Comparison of ENCODE assay signal across 24 cellular contexts in genomic region chr17:76955191-76955590, GRCh38.
DNase-seq lines count a peak whose midpoint lies in the region; ATAC-seq, FAIRE-seq and TF ChIP-seq lines count a peak whose summit lies in the region.
"Had no signal": no experiment of that assay in that cellular context is flagged by ENCODE, and none has a peak within 500 bp of the region (broad histone marks: within the 10 kb centered on the region; RNA-seq: fewer than 3 reads in every experiment).

No MANE protein-coding gene starts in this region.

- peaks cover 2% of the 10 kb centered on the region for H3K27me3 Mint-ChIP-seq in activated CD4-positive, alpha-beta T cell treated with anti-CD3 and anti-CD28 coated beads, Interleukin-2, amount 10 ng/mL, durations not matched to agents 7 days and 5 days
- peaks cover 1% of the 10 kb centered on the region for H3K27me3 Mint-ChIP-seq in activated CD4-positive, alpha-beta T cell treated with anti-CD3 and anti-CD28 coated beads, Interleukin-2, amount 10 ng/mL, durations not matched to agents 24 days and 14 days
- peaks cover 33% of the 10 kb centered on the region for H3K27me3 Mint-ChIP-seq in MCF 10A (ENCODE audit: insufficient read depth, unreplicated experiment)
- H3K27me3 Mint-ChIP-seq: CD4-positive, alpha-beta memory T cell had no signal

- no peaks in the 10 kb centered on the region for H3K9me3 ChIP-seq in kidney (ENCODE audit: control insufficient read depth in 1 of 2, low read length in 2 of 2)

- no peak overlapping the region for H3K4me3 ChIP-seq in kidney (ENCODE audit: low read length in 2 of 2)
- H3K4me3 ChIP-seq: GM12878 had no signal

- no peak for DNase-seq in activated CD4-positive, alpha-beta T cell treated with anti-CD3 and anti-CD28 coated beads, Interleukin-2, amount 10 ng/mL, durations not matched to agents 7 days and 5 days
- no peak for DNase-seq in activated CD4-positive, alpha-beta T cell treated with anti-CD3 and anti-CD28 coated beads, Interleukin-2, amount 10 ng/mL, durations not matched to agents 24 days and 14 days
- DNase-seq in NCI-H226, result peak; percentile 52
- DNase-seq in kidney, result peak; percentile 46
- DNase-seq in MV-4-11 (lab: John Stamatoyannopoulos, UW), result no peak
- DNase-seq in dermis blood vessel endothelial cell, result no peak
- no peak for DNase-seq in MCF 10A (ENCODE audit: unreplicated experiment)
- DNase-seq: C1 segment of cervical spinal cord; Calu3; CD4-positive, alpha-beta memory T cell; COR-L47; DMS153; DMS79; EL; GDM1; GOT3; HCEC 1CT had no signal

- TF ChIP-seq CTCF in kidney (IDR thresholded peaks at IDR 0.05; ENCODE audit: borderline replicate concordance, extremely low read depth, insufficient read depth) (no peak), MCF 10A (IDR thresholded peaks at IDR 0.05; ENCODE audit: unreplicated experiment) (no peak)

- no peak overlapping the region for H3K27ac ChIP-seq in kidney (ENCODE audit: low read depth in 2 of 2, low read length in 2 of 2)
- H3K27ac ChIP-seq: 22Rv1 had no signal

- H3K4me3 Mint-ChIP-seq in activated CD4-positive, alpha-beta T cell treated with anti-CD3 and anti-CD28 coated beads, Interleukin-2, amount 10 ng/mL, durations not matched to agents 7 days and 5 days, result no peak overlapping the region
- no peak overlapping the region for H3K4me3 Mint-ChIP-seq in activated CD4-positive, alpha-beta T cell treated with anti-CD3 and anti-CD28 coated beads, Interleukin-2, amount 10 ng/mL, durations not matched to agents 24 days and 14 days
- H3K4me3 Mint-ChIP-seq in MCF 10A (ENCODE audit: unreplicated experiment), result no peak overlapping the region
- H3K4me3 Mint-ChIP-seq: B cell; CD4-positive, alpha-beta memory T cell had no signal

- H3K36me3 ChIP-seq in kidney (ENCODE audit: control insufficient read depth in 1 of 2, insufficient read depth in 2 of 2, low read length in 2 of 2), result no peaks in the 10 kb centered on the region

- no peak for FAIRE-seq in kidney (lab: Jason Lieb, UNC)
- FAIRE-seq: A204.1, GM12878, GM19239, H54 had no signal

- ATAC-seq in HG03095 (IDR thresholded peaks at IDR 0.05; ENCODE audit: unreplicated experiment), result no peak
- ATAC-seq: GM12878 had no signal

- no peak overlapping the region for H3K9ac ChIP-seq in kidney (ENCODE audit: low read length in 2 of 2)

- BruUV-seq in MCF 10A (replicated peaks; lab: Mats Ljungman, UMichigan), result no TSS peak

- intact Hi-C loops in activated CD4-positive, alpha-beta T cell treated with anti-CD3 and anti-CD28 coated beads, Interleukin-2, amount 10 ng/mL, durations not matched to agents 24 days and 14 days (cut with micrococcal nuclease), result no loop called here
- intact Hi-C loops in kidney (cut with DNase I) (no loop called here), MCF 10A (cut with micrococcal nuclease) (no loop called here)

- no peaks in the 10 kb centered on the region for H3K36me3 Mint-ChIP-seq in activated CD4-positive, alpha-beta T cell treated with anti-CD3 and anti-CD28 coated beads, Interleukin-2, amount 10 ng/mL, durations not matched to agents 7 days and 5 days (ENCODE audit: low read depth)
- H3K36me3 Mint-ChIP-seq in activated CD4-positive, alpha-beta T cell treated with anti-CD3 and anti-CD28 coated beads, Interleukin-2, amount 10 ng/mL, durations not matched to agents 24 days and 14 days (ENCODE audit: low read depth), result no peaks in the 10 kb centered on the region
- H3K36me3 Mint-ChIP-seq in MCF 10A (ENCODE audit: insufficient read depth, unreplicated experiment), result peaks cover 6% of the 10 kb centered on the region
- H3K36me3 Mint-ChIP-seq: CD4-positive, alpha-beta memory T cell had no signal

- H3K27ac Mint-ChIP-seq in activated CD4-positive, alpha-beta T cell treated with anti-CD3 and anti-CD28 coated beads, Interleukin-2, amount 10 ng/mL, durations not matched to agents 7 days and 5 days, result peak overlapping the region; percentile 16
- no peak overlapping the region for H3K27ac Mint-ChIP-seq in activated CD4-positive, alpha-beta T cell treated with anti-CD3 and anti-CD28 coated beads, Interleukin-2, amount 10 ng/mL, durations not matched to agents 24 days and 14 days
- no peak overlapping the region for H3K27ac Mint-ChIP-seq in MCF 10A (ENCODE audit: low read depth, unreplicated experiment)
- H3K27ac Mint-ChIP-seq: B cell had no signal

- H3K4me1 Mint-ChIP-seq in activated CD4-positive, alpha-beta T cell treated with anti-CD3 and anti-CD28 coated beads, Interleukin-2, amount 10 ng/mL, durations not matched to agents 7 days and 5 days, result no peaks in the 10 kb centered on the region
- no peaks in the 10 kb centered on the region for H3K4me1 Mint-ChIP-seq in activated CD4-positive, alpha-beta T cell treated with anti-CD3 and anti-CD28 coated beads, Interleukin-2, amount 10 ng/mL, durations not matched to agents 24 days and 14 days
- H3K4me1 Mint-ChIP-seq in MCF 10A (ENCODE audit: insufficient read depth, unreplicated experiment), result no peaks in the 10 kb centered on the region

- POLR2A ChIA-PET in activated CD4-positive, alpha-beta T cell treated with anti-CD3 and anti-CD28 coated beads, Interleukin-2, amount 10 ng/mL, durations not matched to agents 7 days and 5 days (lab: Charles Lee), result no interaction called here
- POLR2A ChIA-PET in MCF 10A (lab: Yijun Ruan, JAX), result no interaction called here

- CTCF ChIA-PET in activated CD4-positive, alpha-beta T cell treated with anti-CD3 and anti-CD28 coated beads, Interleukin-2, amount 10 ng/mL, durations not matched to agents 7 days and 5 days (lab: Charles Lee), result interaction anchor here (1.4 kb wide), 1 partner anchor 45 kb away, joined by 5 read pairs; no protein-coding TSS in a partner anchor
- CTCF ChIA-PET in MCF 10A (lab: Yijun Ruan, JAX), result interaction anchor here (0.6 kb wide), 1 partner anchor 1120 kb away, joined by 3 read pairs; no protein-coding TSS in a partner anchor

- H3K9me3 Mint-ChIP-seq in activated CD4-positive, alpha-beta T cell treated with anti-CD3 and anti-CD28 coated beads, Interleukin-2, amount 10 ng/mL, durations not matched to agents 7 days and 5 days, result no peaks in the 10 kb centered on the region
- no peaks in the 10 kb centered on the region for H3K9me3 Mint-ChIP-seq in activated CD4-positive, alpha-beta T cell treated with anti-CD3 and anti-CD28 coated beads, Interleukin-2, amount 10 ng/mL, durations not matched to agents 24 days and 14 days
- H3K9me3 Mint-ChIP-seq in MCF 10A (ENCODE audit: unreplicated experiment), result no peaks in the 10 kb centered on the region
- H3K9me3 Mint-ChIP-seq: CD4-positive, alpha-beta memory T cell had no signal

- no peaks in the 10 kb centered on the region for H3K4me1 ChIP-seq in kidney (ENCODE audit: control insufficient read depth in 1 of 2, insufficient read depth in 1 of 2, low read depth in 1 of 2, low read length in 2 of 2)

Comparison
In these comparisons a context has a peak if more than half of its experiments do, and no peak if none do; other contexts are left out.
1. DNase-seq: peak in NCI-H226 (single experiment) and kidney (single experiment); none in activated CD4-positive, alpha-beta T cell treated with anti-CD3 and anti-CD28 coated beads, Interleukin-2, amount 10 ng/mL, durations not matched to agents 7 days and 5 days (single experiment), activated CD4-positive, alpha-beta T cell treated with anti-CD3 and anti-CD28 coated beads, Interleukin-2, amount 10 ng/mL, durations not matched to agents 24 days and 14 days (single experiment), MV-4-11 (single experiment), dermis blood vessel endothelial cell (single experiment) and MCF 10A (single experiment).